9 cellular contexts compared by ENCODE assay signal in genomic region chr4:94412019-94413017, GRCh38. TPM values are rescaled to one million over a fixed set of nuclear protein-coding genes. Genes with fewer than 3 reads are reported as not detected.
A peak's percentile ranks its signal among the peaks of the same experiment; 100 is the strongest.
DNase-seq lines count a peak whose midpoint lies in the region; ATAC-seq and TF ChIP-seq lines count a peak whose summit lies in the region.
"Had no signal": no experiment of that assay in that cellular context is flagged by ENCODE, and none has a peak within 500 bp of the region (broad histone marks: within the 10 kb centered on the region; RNA-seq: fewer than 3 reads in every experiment).

No MANE protein-coding gene starts in this region.

- H3K36me3 ChIP-seq in mesendoderm (ENCODE audit: control insufficient read depth, insufficient read depth, low read length): no peaks in the 10 kb centered on the region

- no peak overlapping the region for H3K27ac ChIP-seq in mesendoderm (ENCODE audit: low read depth, low read length)

- DNase-seq in AG09309 (ENCODE audit: low read depth) (peak; percentile 33), M059J (ENCODE audit: low read depth) (peak; percentile 70), chondrocyte (ENCODE audit: low spot score) (no peak), mesendoderm (no peak), iPS-NIHi7 (ENCODE audit: extremely low spot score) (no peak), GM19238 (ENCODE audit: insufficient read length, low spot score) (no peak), SKM-1 (lab: John Stamatoyannopoulos, UW; ENCODE audit: unreplicated experiment) (no peak)
- no peak for DNase-seq in activated CD4-positive, alpha-beta T cell treated with anti-CD3 and anti-CD28 coated beads for 36 hours
- DNase-seq: T1000 had no signal

- peaks cover 2% of the 10 kb centered on the region for H3K4me1 ChIP-seq in mesendoderm (ENCODE audit: control insufficient read depth, low read depth, low read length)

- CTCF ChIA-PET in activated CD4-positive, alpha-beta T cell treated with anti-CD3 and anti-CD28 coated beads for 36 hours (lab: Charles Lee): interaction anchor here (1.4 kb wide), 1 partner anchor 183 kb away, joined by 4 read pairs; no protein-coding TSS in a partner anchor

- H2BK5ac ChIP-seq in mesendoderm (ENCODE audit: low read length): no peak overlapping the region

- no peak overlapping the region for H3K23ac ChIP-seq in mesendoderm (ENCODE audit: low read length)

- peak overlapping the region; percentile 39 for H3K18ac ChIP-seq in mesendoderm (ENCODE audit: low read length)

- H2AK5ac ChIP-seq in mesendoderm (ENCODE audit: low read length): no peak overlapping the region

- H3K9me3 Mint-ChIP-seq in chondrocyte (ENCODE audit: low read depth): peaks cover 4% of the 10 kb centered on the region
- H3K9me3 Mint-ChIP-seq in activated CD4-positive, alpha-beta T cell treated with anti-CD3 and anti-CD28 coated beads for 36 hours (ENCODE audit: low read depth): no peaks in the 10 kb centered on the region

- H4K5ac ChIP-seq in mesendoderm (ENCODE audit: low read length): no peak overlapping the region

- H3K4me3 ChIP-seq in AG09309 (ENCODE audit: control insufficient read depth, low read depth, low read length): no peak overlapping the region
- H3K4me3 ChIP-seq in mesendoderm (ENCODE audit: low read length): no peak overlapping the region

- H3K4me3 Mint-ChIP-seq in chondrocyte (ENCODE audit: unreplicated experiment): peak overlapping the region; percentile 37
- H3K4me3 Mint-ChIP-seq in activated CD4-positive, alpha-beta T cell treated with anti-CD3 and anti-CD28 coated beads for 36 hours: no peak overlapping the region

- no peak overlapping the region for H3K4me2 ChIP-seq in mesendoderm (ENCODE audit: low read length)

- no peaks in the 10 kb centered on the region for H3K27me3 Mint-ChIP-seq in chondrocyte (ENCODE audit: low read depth)
- peaks cover 9% of the 10 kb centered on the region for H3K27me3 Mint-ChIP-seq in activated CD4-positive, alpha-beta T cell treated with anti-CD3 and anti-CD28 coated beads for 36 hours

- no peak overlapping the region for H2BK120ac ChIP-seq in mesendoderm (ENCODE audit: low read depth, low read length)

- no peak for TF ChIP-seq CTCF in AG09309 (IDR thresholded peaks at IDR 0.05; ENCODE audit: control insufficient read depth, insufficient read depth, low read depth, low read length, missing control alignments)
- TF ChIP-seq CTCF in chondrocyte (IDR thresholded peaks at IDR 0.05): no peak

- H3K36me3 Mint-ChIP-seq in chondrocyte (ENCODE audit: low read depth): no peaks in the 10 kb centered on the region
- H3K36me3 Mint-ChIP-seq in activated CD4-positive, alpha-beta T cell treated with anti-CD3 and anti-CD28 coated beads for 36 hours (ENCODE audit: low read depth): no peaks in the 10 kb centered on the region

- H3K79me1 ChIP-seq in mesendoderm (ENCODE audit: low read length): no peaks in the 10 kb centered on the region

- H3K27me3 ChIP-seq in mesendoderm (ENCODE audit: insufficient read depth, low read length, poor library complexity): no peaks in the 10 kb centered on the region

- WGBS in mesendoderm (ENCODE audit: extremely low coverage, insufficient coverage, low lambda C conversion rate): no CpG with 5 or more reads among the region's 9 CpGs

- H3K4me1 Mint-ChIP-seq in chondrocyte (ENCODE audit: low read depth): peaks cover 70% of the 10 kb centered on the region
- H3K4me1 Mint-ChIP-seq in activated CD4-positive, alpha-beta T cell treated with anti-CD3 and anti-CD28 coated beads for 36 hours: no peaks in the 10 kb centered on the region

- H3K9ac ChIP-seq in mesendoderm (ENCODE audit: low read length): no peak overlapping the region

- H3K56ac ChIP-seq in mesendoderm (ENCODE audit: low read length): no peak overlapping the region

- intact Hi-C loops in activated CD4-positive, alpha-beta T cell treated with anti-CD3 and anti-CD28 coated beads for 36 hours (cut with DNase I, micrococcal nuclease): no loop called here

- no peak for ATAC-seq in activated CD4-positive, alpha-beta T cell treated with anti-CD3 and anti-CD28 coated beads for 36 hours

- peak overlapping the region; percentile 59 for H3K27ac Mint-ChIP-seq in chondrocyte (ENCODE audit: unreplicated experiment)
- no peak overlapping the region for H3K27ac Mint-ChIP-seq in activated CD4-positive, alpha-beta T cell treated with anti-CD3 and anti-CD28 coated beads for 36 hours

- no peak overlapping the region for H3K4ac ChIP-seq in mesendoderm (ENCODE audit: low read depth, low read length)

- no peak overlapping the region for H4K8ac ChIP-seq in mesendoderm (ENCODE audit: low read depth, low read length)

- POLR2A ChIA-PET in activated CD4-positive, alpha-beta T cell treated with anti-CD3 and anti-CD28 coated beads for 36 hours (lab: Charles Lee): no interaction called here

- H2BK15ac ChIP-seq in mesendoderm (replicated peaks; ENCODE audit: low read depth): no peak overlapping the region

- H3K79me2 ChIP-seq in mesendoderm (ENCODE audit: control insufficient read depth, insufficient read depth, low read length): no peaks in the 10 kb centered on the region

RNA-seq across cellular contexts. Expression of gene PDLIM5, which starts 39.4 kb away (rescaled TPM):
- total RNA-seq in M059J (2014; rRNA removed; shearing (Covaris generic)): 49.8 and 54.3 TPM in 2 replicates
- total RNA-seq in chondrocyte: 268 to 329 TPM (median 317 TPM) in 3 replicates
- 73.1 TPM for polyA plus RNA-seq in mesendoderm (2013, experiment 1 of 2)
- polyA plus RNA-seq in mesendoderm (2013, experiment 2 of 2): 75.8 TPM
- 10 to 100 TPM; 25.9 to 34.3 TPM for total RNA-seq in activated CD4-positive, alpha-beta T cell treated with anti-CD3 and anti-CD28 coated beads for 36 hours

Comparison
In these comparisons a context has a peak if more than half of its experiments do, and no peak if none do; other contexts are left out.
1. DNase-seq: peak in AG09309 (single experiment) and M059J (single experiment); none in chondrocyte (single experiment), mesendoderm (single experiment), iPS-NIHi7 (single experiment), activated CD4-positive, alpha-beta T cell treated with anti-CD3 and anti-CD28 coated beads for 36 hours (single experiment), GM19238 (single experiment) and SKM-1 (single experiment).